ENCODE assay signal across 12 cellular contexts in the genomic region with DNA sequence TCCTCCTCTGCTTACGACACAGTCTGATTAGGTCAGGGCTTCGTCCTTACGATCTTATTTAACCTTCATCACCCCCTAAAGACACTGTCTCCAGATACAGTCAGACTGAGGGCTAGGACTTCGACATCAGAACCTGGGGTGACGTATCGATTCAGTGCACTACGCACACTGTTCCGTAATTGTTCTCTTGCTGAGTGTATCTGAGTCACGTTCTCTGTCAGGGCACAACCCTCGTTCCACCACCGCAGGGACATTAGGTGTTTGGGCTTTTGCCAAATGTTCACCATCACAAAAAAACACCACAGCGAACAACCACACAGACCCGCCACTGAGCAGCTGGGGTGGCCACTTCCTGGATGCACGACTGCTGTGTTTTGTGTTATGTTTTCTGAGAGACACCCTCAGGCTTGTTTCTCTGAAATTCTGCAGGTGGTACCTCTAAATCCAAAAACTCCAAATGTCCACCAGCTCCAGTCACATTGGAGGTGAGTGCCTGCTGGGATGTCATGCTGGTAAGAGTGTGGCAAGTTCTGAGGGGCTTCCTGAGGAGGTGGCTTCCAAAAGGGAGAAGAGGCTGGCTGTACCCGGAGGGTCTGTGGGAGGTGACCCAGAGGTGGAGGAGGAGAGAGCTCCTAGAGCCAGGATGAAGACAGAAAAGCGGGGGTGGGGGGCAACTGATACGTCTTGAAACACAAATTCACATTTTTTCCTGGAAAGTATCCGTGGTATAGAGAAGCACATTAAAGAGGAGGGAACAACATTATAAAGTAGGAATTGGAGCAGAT.
DNase-seq lines count a peak whose midpoint lies in the region; ATAC-seq and TF ChIP-seq lines count a peak whose summit lies in the region.
"Had no signal": no experiment of that assay in that cellular context is flagged by ENCODE, and none has a peak within 500 bp of the region (broad histone marks: within the 10 kb centered on the region; RNA-seq: fewer than 3 reads in every experiment).

No MANE protein-coding gene starts in this region.

- intact Hi-C loops in activated CD4-positive, alpha-beta T cell treated with anti-CD3 and anti-CD28 coated beads, Interleukin-2, amount 10 ng/mL, durations not matched to agents 24 days and 14 days (cut with micrococcal nuclease), result no loop called here

- H3K27ac ChIP-seq in brain microvascular endothelial cell, result no peak overlapping the region
- H3K27ac ChIP-seq: epithelial cell of prostate had no signal

- no peak for TF ChIP-seq CTCF in brain microvascular endothelial cell (IDR thresholded peaks at IDR 0.05; ENCODE audit: low read depth, low read length, missing control alignments)

- H3K36me3 Mint-ChIP-seq in activated CD4-positive, alpha-beta T cell treated with anti-CD3 and anti-CD28 coated beads, Interleukin-2, amount 10 ng/mL, durations not matched to agents 24 days and 14 days (ENCODE audit: low read depth), result no peaks in the 10 kb centered on the region
- H3K36me3 Mint-ChIP-seq: stimulated activated memory B cell treated with anti-CD40 and anti-IgM and Interleukin-4, amounts not matched to agents 10 μg/mL and 1 μg/mL and 100 μg/mL, for 72 hours had no signal

- H3K27me3 ChIP-seq in brain microvascular endothelial cell (replicated peaks), result no peaks in the 10 kb centered on the region

- H3K27me3 Mint-ChIP-seq in activated CD4-positive, alpha-beta T cell treated with anti-CD3 and anti-CD28 coated beads, Interleukin-2, amount 10 ng/mL, durations not matched to agents 24 days and 14 days, result peaks cover 12% of the 10 kb centered on the region

- ATAC-seq in GM21447 (IDR thresholded peaks at IDR 0.05; ENCODE audit: unreplicated experiment) (no peak), HG03457 (IDR thresholded peaks at IDR 0.05; ENCODE audit: unreplicated experiment) (no peak)
- ATAC-seq: Right ventricle myocardium inferior; stimulated activated memory B cell treated with anti-CD40 and anti-IgM and Interleukin-4, amounts not matched to agents 10 μg/mL and 1 μg/mL and 100 μg/mL, for 72 hours had no signal

- DNase-seq in Jurkat, Clone E6-1 (ENCODE audit: low read depth, low spot score), result peak; percentile 87
- DNase-seq in activated CD4-positive, alpha-beta T cell treated with anti-CD3 and anti-CD28 coated beads, Interleukin-2, amount 10 ng/mL, durations not matched to agents 24 days and 14 days, result peak; percentile 72
- DNase-seq in brain microvascular endothelial cell (peak; percentile 48), KG1 (lab: John Stamatoyannopoulos, UW) (no peak), NCI-H774 (lab: John Stamatoyannopoulos, UW) (no peak)
- peak; percentile 14 to 32 for DNase-seq in stimulated activated CD8-positive, alpha-beta memory T cell treated with anti-CD3 and anti-CD28 coated beads, Interleukin-15, amount 100 ng/mL, for 4 hours (ENCODE audit: low read depth in 2 of 2)
- DNase-seq: HFFc6 had no signal

- no peaks in the 10 kb centered on the region for H3K36me3 ChIP-seq in brain microvascular endothelial cell (replicated peaks)

- peaks cover 14% of the 10 kb centered on the region for H3K4me1 Mint-ChIP-seq in activated CD4-positive, alpha-beta T cell treated with anti-CD3 and anti-CD28 coated beads, Interleukin-2, amount 10 ng/mL, durations not matched to agents 24 days and 14 days

- H3K9me3 Mint-ChIP-seq in activated CD4-positive, alpha-beta T cell treated with anti-CD3 and anti-CD28 coated beads, Interleukin-2, amount 10 ng/mL, durations not matched to agents 24 days and 14 days, result no peaks in the 10 kb centered on the region
- H3K9me3 Mint-ChIP-seq: HFFc6 had no signal

- in situ Hi-C loops in brain microvascular endothelial cell (cut with HindIII; ENCODE audit: low pct_ligation_motif_present, low sequenced_read_pairs), result no loop called here

- H3K4me3 ChIP-seq in Jurkat, Clone E6-1 (ENCODE audit: low read length), result peak overlapping the region; percentile 33
- no peak overlapping the region for H3K4me3 ChIP-seq in brain microvascular endothelial cell (ENCODE audit: low read depth, low read length)

- H3K27ac Mint-ChIP-seq in activated CD4-positive, alpha-beta T cell treated with anti-CD3 and anti-CD28 coated beads, Interleukin-2, amount 10 ng/mL, durations not matched to agents 24 days and 14 days, result no peak overlapping the region
- H3K27ac Mint-ChIP-seq: HFFc6; stimulated activated memory B cell treated with anti-CD40 and anti-IgM and Interleukin-4, amounts not matched to agents 10 μg/mL and 1 μg/mL and 100 μg/mL, for 72 hours had no signal

- H3K4me3 Mint-ChIP-seq in activated CD4-positive, alpha-beta T cell treated with anti-CD3 and anti-CD28 coated beads, Interleukin-2, amount 10 ng/mL, durations not matched to agents 24 days and 14 days, result no peak overlapping the region
- H3K4me3 Mint-ChIP-seq: stimulated activated memory B cell treated with anti-CD40 and anti-IgM and Interleukin-4, amounts not matched to agents 10 μg/mL and 1 μg/mL and 100 μg/mL, for 72 hours had no signal

Comparison
In these comparisons a context has a peak if more than half of its experiments do, and no peak if none do; other contexts are left out.
1. DNase-seq: peak in Jurkat, Clone E6-1 (single experiment), activated CD4-positive, alpha-beta T cell treated with anti-CD3 and anti-CD28 coated beads, Interleukin-2, amount 10 ng/mL, durations not matched to agents 24 days and 14 days (single experiment), brain microvascular endothelial cell (single experiment) and stimulated activated CD8-positive, alpha-beta memory T cell treated with anti-CD3 and anti-CD28 coated beads, Interleukin-15, amount 100 ng/mL, for 4 hours (2 of 2); none in KG1 (single experiment) and NCI-H774 (single experiment).